ENCODE assay signal across 8 cellular contexts in the genomic region with DNA sequence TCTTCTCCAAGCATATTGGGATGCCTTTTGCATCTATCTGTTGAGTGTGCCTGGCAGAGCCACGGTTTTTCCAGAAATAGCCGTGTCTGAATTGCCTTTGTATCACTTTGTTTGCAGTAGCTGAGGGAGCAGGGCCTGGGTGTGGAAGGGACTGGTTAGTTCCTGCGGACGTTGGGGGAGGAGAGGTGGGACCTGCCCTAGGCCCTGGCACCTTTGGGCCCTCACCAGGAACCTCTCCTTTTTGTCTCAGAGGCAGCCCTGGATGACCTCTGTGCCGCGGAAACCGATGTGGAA. TPM values are rescaled to one million over a fixed set of nuclear protein-coding genes. Genes with fewer than 3 reads are reported as not detected.
DNase-seq lines count a peak whose midpoint lies in the region; ATAC-seq and TF ChIP-seq lines count a peak whose summit lies in the region.

No MANE protein-coding gene starts in this region.

- no peaks in the 10 kb centered on the region for H3K9me3 Mint-ChIP-seq in activated T-cell treated with anti-CD3 and anti-CD28 coated beads, Interleukin-2, amount 50 U/mL, for 24 hours
- no peaks in the 10 kb centered on the region for H3K9me3 Mint-ChIP-seq in memory B cell

- peaks cover 78% of the 10 kb centered on the region for H3K36me3 Mint-ChIP-seq in activated T-cell treated with anti-CD3 and anti-CD28 coated beads, Interleukin-2, amount 50 U/mL, for 24 hours (ENCODE audit: low read depth)
- peaks cover 14% of the 10 kb centered on the region for H3K36me3 Mint-ChIP-seq in memory B cell

- DNase-seq in activated T-cell treated with anti-CD3 and anti-CD28 coated beads, Interleukin-2, amount 50 U/mL, for 24 hours = no peak
- DNase-seq in activated T-cell treated with anti-CD3 and anti-CD28 coated beads, Interleukin-2, amount 50 U/mL, for 48 hours = no peak
- DNase-seq in ascending aorta (ENCODE audit: low spot score in 2 of 2) (no peak), memory B cell (ENCODE audit: low spot score in 2 of 2) (no peak), tibial artery (no peak)

- TF ChIP-seq CTCF in ascending aorta (IDR thresholded peaks at IDR 0.05) (no peak), tibial artery (IDR thresholded peaks at IDR 0.05) (no peak)

- peak overlapping the region; percentile 96 for H3K4me3 Mint-ChIP-seq in activated T-cell treated with anti-CD3 and anti-CD28 coated beads, Interleukin-2, amount 50 U/mL, for 24 hours
- peak overlapping the region; percentile 93 for H3K4me3 Mint-ChIP-seq in memory B cell

- H3K4me3 ChIP-seq in ascending aorta = no peak overlapping the region
- H3K4me3 ChIP-seq in tibial artery = no peak overlapping the region

- H3K9me3 ChIP-seq in ascending aorta (no peaks in the 10 kb centered on the region), tibial artery (no peaks in the 10 kb centered on the region)

- H3K27ac ChIP-seq in ascending aorta (peak overlapping the region; percentile 96 to 98), tibial artery (peak overlapping the region; percentile 93 to 95)

- H3K4me1 ChIP-seq in ascending aorta = peaks cover 14 to 38% of the 10 kb centered on the region in 2 donors
- peaks cover 0 to 48% (median 46%) of the 10 kb centered on the region in 4 donors for H3K4me1 ChIP-seq in tibial artery

- intact Hi-C loops in ascending aorta (cut with DNase I) = loop anchor here (1.0 to 2.0 kb wide), 6 partner anchors 18 to 221 kb away; partner anchors contain the start of genes ATRIP and PFKFB4
- intact Hi-C loops in tibial artery (cut with DNase I; ENCODE audit: low total_unique reads) = loop anchor here (2.0 to 10.0 kb wide), 4 partner anchors 42 to 220 kb away; partner anchors contain the start of genes NCKIPSD and SLC26A6

- H3K27me3 ChIP-seq in ascending aorta (no peaks in the 10 kb centered on the region), tibial artery (no peaks in the 10 kb centered on the region)

- ATAC-seq in memory B cell (ENCODE audit: low read depth) (no peak), GM21515 (IDR thresholded peaks at IDR 0.05; ENCODE audit: unreplicated experiment) (no peak), GM19328 (IDR thresholded peaks at IDR 0.05; ENCODE audit: unreplicated experiment) (no peak), HG03108 (IDR thresholded peaks at IDR 0.05; ENCODE audit: unreplicated experiment) (no peak)

- H3K27ac Mint-ChIP-seq in activated T-cell treated with anti-CD3 and anti-CD28 coated beads, Interleukin-2, amount 50 U/mL, for 24 hours = peak overlapping the region; percentile 99
- peak overlapping the region; percentile 95 for H3K27ac Mint-ChIP-seq in memory B cell

- peaks cover 48% of the 10 kb centered on the region for H3K4me1 Mint-ChIP-seq in activated T-cell treated with anti-CD3 and anti-CD28 coated beads, Interleukin-2, amount 50 U/mL, for 24 hours (ENCODE audit: low read depth)
- H3K4me1 Mint-ChIP-seq in memory B cell = peaks cover 29% of the 10 kb centered on the region

- no peaks in the 10 kb centered on the region for H3K27me3 Mint-ChIP-seq in activated T-cell treated with anti-CD3 and anti-CD28 coated beads, Interleukin-2, amount 50 U/mL, for 24 hours
- H3K27me3 Mint-ChIP-seq in memory B cell = no peaks in the 10 kb centered on the region

- H3K36me3 ChIP-seq in ascending aorta = peaks cover 23 to 39% of the 10 kb centered on the region in 2 donors
- peaks cover 25 to 60% (median 52%) of the 10 kb centered on the region in 3 donors for H3K36me3 ChIP-seq in tibial artery

RNA-seq across cellular contexts. Expression of gene ATRIP, which starts 18.6 kb away (rescaled TPM):
- total RNA-seq in ascending aorta = 9.0 TPM

RNA-seq across cellular contexts. Expression of gene TMA7, which starts 25.1 kb away (rescaled TPM):
- 142 TPM for total RNA-seq in ascending aorta

RNA-seq across cellular contexts. Expression of gene CCDC51, which starts 25.3 kb away (rescaled TPM):
- total RNA-seq in ascending aorta = 19.3 TPM

RNA-seq across cellular contexts. Expression of gene PLXNB1, which starts 35.3 kb away (rescaled TPM):
- 160 TPM for total RNA-seq in ascending aorta

RNA-seq across cellular contexts. Expression of gene SHISA5, which starts 38.8 kb away (rescaled TPM):
- total RNA-seq in ascending aorta = 218 TPM
